Comparison of ENCODE assay signal across 10 cellular contexts in the genomic region with DNA sequence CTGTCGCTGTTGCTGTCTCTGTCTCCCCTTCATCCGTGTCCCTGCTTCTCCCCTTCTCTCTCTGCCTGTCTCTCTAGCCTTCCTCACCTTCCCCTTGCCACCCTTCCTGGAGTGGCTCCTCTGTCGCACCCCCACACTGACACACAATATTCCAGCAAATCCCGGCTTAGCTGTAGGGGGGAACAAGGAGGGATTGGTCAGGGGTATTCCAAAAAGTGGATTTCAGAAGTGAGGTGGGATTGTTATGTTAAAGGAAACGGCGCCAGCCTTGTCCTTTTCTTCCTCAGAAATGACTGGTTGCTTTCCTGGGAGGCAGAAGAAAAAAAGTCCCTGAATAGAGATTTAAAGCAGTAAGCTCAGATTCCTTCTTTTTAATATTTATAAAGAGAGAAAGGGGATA.
DNase-seq lines count a peak whose midpoint lies in the region; ATAC-seq, FAIRE-seq and TF ChIP-seq lines count a peak whose summit lies in the region.
"Had no signal": no experiment of that assay in that cellular context is flagged by ENCODE, and none has a peak within 500 bp of the region (broad histone marks: within the 10 kb centered on the region; RNA-seq: fewer than 3 reads in every experiment).

No MANE protein-coding gene starts in this region.

- no peak for TF ChIP-seq POLR2A in right lobe of liver (IDR thresholded peaks at IDR 0.05)
- no peak for TF ChIP-seq POLR2A in HepG2 (IDR thresholded peaks at IDR 0.05; ENCODE audit: insufficient read depth in 1 of 2, low read depth in 2 of 2, low read length in 2 of 2)

- H3K27ac ChIP-seq in right lobe of liver (peak overlapping the region in 2 of 3 donors; percentile 32 to 51), HepG2 (ENCODE audit: extremely low read length, insufficient read depth, low read length) (no peak overlapping the region), right cardiac atrium (ENCODE audit: low read length) (peak overlapping the region; percentile 32), parathyroid adenoma (peak overlapping the region; percentile 32)

- H3K27me3 ChIP-seq in right lobe of liver (no peaks in the 10 kb centered on the region), HepG2 (ENCODE audit: control insufficient read depth in 1 of 2, insufficient read depth in 2 of 2, low read length in 2 of 2) (no peaks in the 10 kb centered on the region), right cardiac atrium (ENCODE audit: control insufficient read depth, insufficient read depth) (no peaks in the 10 kb centered on the region), parathyroid adenoma (ENCODE audit: control insufficient read depth, insufficient read depth, low read length) (no peaks in the 10 kb centered on the region)

- 65% methylated on average over 5 of the region's 6 CpGs for WGBS in right lobe of liver (ENCODE audit: insufficient coverage, low coverage, low lambda C conversion rate, missing lambda C conversion rate)
- 66% methylated on average over 6 of the region's 6 CpGs for WGBS in HepG2 (ENCODE audit: low lambda C conversion rate)
- 66% methylated on average over 6 of the region's 6 CpGs for WGBS in right cardiac atrium

- H3K36me3 ChIP-seq in right lobe of liver (no peaks in the 10 kb centered on the region), HepG2 (replicated peaks in 1 of 2; ENCODE audit: control insufficient read depth in 1 of 2, insufficient read depth in 2 of 2, low read length in 2 of 2) (no peaks in the 10 kb centered on the region), parathyroid adenoma (ENCODE audit: control insufficient read depth, insufficient read depth, low read length) (no peaks in the 10 kb centered on the region)

- intact Hi-C loops in right lobe of liver (cut with DNase I) (loop anchor here (10.0 kb wide), 1 partner anchor 56 kb away; no protein-coding TSS in a partner anchor), HepG2 (cut with micrococcal nuclease; ENCODE audit: unreplicated experiment) (no loop called here), right cardiac atrium (cut with DNase I) (no loop called here)

- TF ChIP-seq RAD21 in HepG2 (CRISPR knock-in tag; IDR thresholded peaks at IDR 0.05): no peak

- CTCF ChIA-PET in HepG2 (lab: Yijun Ruan, JAX; ENCODE audit: low intra/inter-chr PET ratio, low total read pairs): no interaction called here

- H3K4me2 ChIP-seq in HepG2 (ENCODE audit: low read depth, low read length): no peak overlapping the region
- H3K4me2 ChIP-seq in parathyroid adenoma (ENCODE audit: low read length): no peak overlapping the region

- H4K20me1 ChIP-seq in HepG2 (ENCODE audit: insufficient read depth, low read length): no peaks in the 10 kb centered on the region

- TF ChIP-seq EP300 in HepG2 (IDR thresholded peaks at IDR 0.05; ENCODE audit: low read depth in 2 of 2, low read length in 2 of 2): no peak
- no peak for TF ChIP-seq EP300 in HepG2 (CRISPR knock-in tag; IDR thresholded peaks at IDR 0.05; ENCODE audit: borderline replicate concordance)

- H3K4me3 ChIP-seq in right lobe of liver (no peak overlapping the region), HepG2 (replicated peaks in 1 of 3; ENCODE audit: insufficient read depth in 1 of 3, low read depth in 2 of 3, low read length in 3 of 3) (no peak overlapping the region), right cardiac atrium (ENCODE audit: low read length) (no peak overlapping the region), parathyroid adenoma (ENCODE audit: low read depth, low read length) (no peak overlapping the region)

- H3K9me3 ChIP-seq in right lobe of liver (no peaks in the 10 kb centered on the region), HepG2 (ENCODE audit: low read length) (peaks cover 13% of the 10 kb centered on the region; the same call in 1 of the 2 replicates), right cardiac atrium (ENCODE audit: control insufficient read depth, low read length) (peaks cover 2% of the 10 kb centered on the region), parathyroid adenoma (ENCODE audit: control insufficient read depth, low read length) (no peaks in the 10 kb centered on the region)

- TF ChIP-seq CTCF in right lobe of liver (IDR thresholded peaks at IDR 0.05) (no peak), HepG2 (CRISPR knock-in tag; IDR thresholded peaks at IDR 0.05) (no peak), parathyroid adenoma (IDR thresholded peaks at IDR 0.05) (no peak)

- ATAC-seq in right lobe of liver (no peak), HepG2 (no peak), right cardiac atrium (no peak), GM18861 (IDR thresholded peaks at IDR 0.05; ENCODE audit: unreplicated experiment) (no peak)

- H3K9ac ChIP-seq in HepG2 (ENCODE audit: insufficient read depth, low read depth, low read length): no peak overlapping the region
- H3K9ac ChIP-seq in parathyroid adenoma: no peak overlapping the region

- H3K4me1 ChIP-seq in right lobe of liver: peaks cover 0 to 5% (median 0%) of the 10 kb centered on the region in 4 donors
- peaks cover 26% of the 10 kb centered on the region for H3K4me1 ChIP-seq in HepG2 (ENCODE audit: insufficient read depth, low read length)
- peaks cover 16% of the 10 kb centered on the region for H3K4me1 ChIP-seq in right cardiac atrium (ENCODE audit: control insufficient read depth, insufficient read depth, low read length)
- no peaks in the 10 kb centered on the region for H3K4me1 ChIP-seq in parathyroid adenoma

- no peak for FAIRE-seq in HepG2 (lab: Jason Lieb, UNC)

- no peaks in the 10 kb centered on the region for H3K79me2 ChIP-seq in HepG2 (ENCODE audit: insufficient read depth, low read length)
- H3K79me2 ChIP-seq in parathyroid adenoma: no peaks in the 10 kb centered on the region

- DNase-seq in right lobe of liver (peak in 2 of 3 donors; percentile 23 to 38), HepG2 (ENCODE audit: low spot score) (no peak), right cardiac atrium (no peak), NCI-H1436 (lab: John Stamatoyannopoulos, UW) (no peak), SHP77 treated with DMSO at 0.1 percent for 48 hours (lab: John Stamatoyannopoulos, UW) (no peak)
- DNase-seq in activated naive CD4-positive, alpha-beta T cell treated with anti-CD3 and anti-CD28 coated beads, Interleukin-2, amount 50 U/mL, for 16 hours: no peak
- DNase-seq: dermis blood vessel endothelial cell, NCI-H2227 treated with DMSO at 0.1 percent for 48 hours had no signal

- in situ Hi-C loops in HepG2 (cut with HindIII; ENCODE audit: extremely low pct_ligation_motif_present, low pct_unique_long_range_greater_than_20kb): no loop called here

- no peak overlapping the region for H2AFZ ChIP-seq in HepG2 (ENCODE audit: low read length)
- H2AFZ ChIP-seq in parathyroid adenoma: no peak overlapping the region

- POLR2A ChIA-PET in HepG2 (lab: Yijun Ruan, JAX): interaction anchor here (1.3 kb wide), 1 partner anchor 9 kb away, joined by 4 read pairs; no protein-coding TSS in a partner anchor

- no TSS peak for BruUV-seq in HepG2 (replicated peaks; lab: Mats Ljungman, UMichigan)

TF ChIP-seq in HepG2, 621 proteins besides CTCF, POLR2A, EP300 and RAD21 (continues in another document):
- no peak for TF ChIP-seq ZNF143 (CRISPR knock-in tag; IDR thresholded peaks at IDR 0.05)
- TF ChIP-seq PCBP2 (optimal IDR thresholded peaks at IDR 0.05; ENCODE audit: low read depth, low read length, poor library complexity, severe bottlenecking): no peak
- no peak for TF ChIP-seq BHLHE40 (IDR thresholded peaks at IDR 0.05; ENCODE audit: low read length)
- no peak for TF ChIP-seq RBAK (CRISPR knock-in tag; IDR thresholded peaks at IDR 0.05)
- TF ChIP-seq, protein P1, sequence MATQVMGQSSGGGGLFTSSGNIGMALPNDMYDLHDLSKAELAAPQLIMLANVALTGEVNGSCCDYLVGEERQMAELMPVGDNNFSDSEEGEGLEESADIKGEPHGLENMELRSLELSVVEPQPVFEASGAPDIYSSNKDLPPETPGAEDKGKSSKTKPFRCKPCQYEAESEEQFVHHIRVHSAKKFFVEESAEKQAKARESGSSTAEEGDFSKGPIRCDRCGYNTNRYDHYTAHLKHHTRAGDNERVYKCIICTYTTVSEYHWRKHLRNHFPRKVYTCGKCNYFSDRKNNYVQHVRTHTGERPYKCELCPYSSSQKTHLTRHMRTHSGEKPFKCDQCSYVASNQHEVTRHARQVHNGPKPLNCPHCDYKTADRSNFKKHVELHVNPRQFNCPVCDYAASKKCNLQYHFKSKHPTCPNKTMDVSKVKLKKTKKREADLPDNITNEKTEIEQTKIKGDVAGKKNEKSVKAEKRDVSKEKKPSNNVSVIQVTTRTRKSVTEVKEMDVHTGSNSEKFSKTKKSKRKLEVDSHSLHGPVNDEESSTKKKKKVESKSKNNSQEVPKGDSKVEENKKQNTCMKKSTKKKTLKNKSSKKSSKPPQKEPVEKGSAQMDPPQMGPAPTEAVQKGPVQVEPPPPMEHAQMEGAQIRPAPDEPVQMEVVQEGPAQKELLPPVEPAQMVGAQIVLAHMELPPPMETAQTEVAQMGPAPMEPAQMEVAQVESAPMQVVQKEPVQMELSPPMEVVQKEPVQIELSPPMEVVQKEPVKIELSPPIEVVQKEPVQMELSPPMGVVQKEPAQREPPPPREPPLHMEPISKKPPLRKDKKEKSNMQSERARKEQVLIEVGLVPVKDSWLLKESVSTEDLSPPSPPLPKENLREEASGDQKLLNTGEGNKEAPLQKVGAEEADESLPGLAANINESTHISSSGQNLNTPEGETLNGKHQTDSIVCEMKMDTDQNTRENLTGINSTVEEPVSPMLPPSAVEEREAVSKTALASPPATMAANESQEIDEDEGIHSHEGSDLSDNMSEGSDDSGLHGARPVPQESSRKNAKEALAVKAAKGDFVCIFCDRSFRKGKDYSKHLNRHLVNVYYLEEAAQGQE (IDR thresholded peaks at IDR 0.05; ENCODE audit: borderline replicate concordance in 1 of 2, low read depth in 1 of 2, low read length in 2 of 2): no peak
- TF ChIP-seq ZNF572 (CRISPR knock-in tag; IDR thresholded peaks at IDR 0.05): no peak
- TF ChIP-seq, protein P2, sequence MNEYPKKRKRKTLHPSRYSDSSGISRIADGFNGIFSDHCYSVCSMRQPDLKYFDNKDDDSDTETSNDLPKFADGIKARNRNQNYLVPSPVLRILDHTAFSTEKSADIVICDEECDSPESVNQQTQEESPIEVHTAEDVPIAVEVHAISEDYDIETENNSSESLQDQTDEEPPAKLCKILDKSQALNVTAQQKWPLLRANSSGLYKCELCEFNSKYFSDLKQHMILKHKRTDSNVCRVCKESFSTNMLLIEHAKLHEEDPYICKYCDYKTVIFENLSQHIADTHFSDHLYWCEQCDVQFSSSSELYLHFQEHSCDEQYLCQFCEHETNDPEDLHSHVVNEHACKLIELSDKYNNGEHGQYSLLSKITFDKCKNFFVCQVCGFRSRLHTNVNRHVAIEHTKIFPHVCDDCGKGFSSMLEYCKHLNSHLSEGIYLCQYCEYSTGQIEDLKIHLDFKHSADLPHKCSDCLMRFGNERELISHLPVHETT (CRISPR knock-in tag; conservative IDR thresholded peaks at IDR 0.05): no peak

Comparison
In these comparisons a context has a peak if more than half of its experiments do, and no peak if none do; other contexts are left out.
1. DNase-seq: peak in right lobe of liver (2 of 3); none in HepG2 (single experiment), right cardiac atrium (0 of 3), NCI-H1436 (single experiment), SHP77 treated with DMSO at 0.1 percent for 48 hours (single experiment) and activated naive CD4-positive, alpha-beta T cell treated with anti-CD3 and anti-CD28 coated beads, Interleukin-2, amount 50 U/mL, for 16 hours (single experiment).
2. intact Hi-C loops: an anchor here in right lobe of liver (10.0 kb wide); none called in HepG2 and right cardiac atrium.